ENCODE assay signal across 8 cellular contexts in the genomic region with DNA sequence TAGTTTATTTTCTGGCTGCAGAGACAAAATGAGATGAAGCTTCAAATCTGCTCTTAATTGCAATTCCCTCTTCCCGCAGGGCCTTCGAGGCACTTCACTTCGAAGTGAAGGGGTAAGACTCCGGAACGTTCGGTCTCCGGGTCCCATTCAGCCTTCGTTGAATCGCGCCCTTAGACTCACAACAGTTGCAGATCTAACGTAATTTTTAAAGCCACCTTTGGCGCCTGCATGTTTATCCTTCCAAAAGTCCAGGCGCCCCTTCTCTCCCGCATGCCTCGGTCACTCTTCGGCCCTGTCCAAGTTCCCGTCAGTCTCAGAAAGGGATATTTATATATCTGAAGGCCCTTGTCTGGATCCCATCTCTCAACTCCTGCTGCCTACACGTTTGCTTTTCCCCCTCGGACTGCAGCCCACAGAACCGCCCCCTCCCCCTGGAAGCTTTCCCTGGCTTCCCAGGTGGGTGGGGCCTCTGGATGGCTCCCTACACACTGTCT. TPM values are rescaled to one million over a fixed set of nuclear protein-coding genes. Genes with fewer than 3 reads are reported as not detected.
DNase-seq lines count a peak whose midpoint lies in the region; ATAC-seq, FAIRE-seq and TF ChIP-seq lines count a peak whose summit lies in the region.

No MANE protein-coding gene starts in this region.

- no peak for DNase-seq in CD14-positive monocyte (ENCODE audit: low spot score)
- no peak for DNase-seq in PC-3
- no peak for DNase-seq in epithelial cell of esophagus (ENCODE audit: low read depth)
- no peak for DNase-seq in natural killer cell treated with Interleukin-12 subunit alpha and Interleukin-12 subunit beta and Interleukin-15 and Interleukin-18, amount 100 ng/mL, for 72 hours (ENCODE audit: low spot score)
- no peak for DNase-seq in HuH-7.5 (ENCODE audit: low spot score)
- no peak for DNase-seq in EL
- no peak for DNase-seq in cerebellum (ENCODE audit: low spot score)
- no peak for DNase-seq in H54 (ENCODE audit: insufficient read length, low spot score)

- peaks cover 8 to 12% (median 11%) of the 10 kb centered on the region in 3 donors for H3K27me3 Mint-ChIP-seq in CD14-positive monocyte (ENCODE audit: low read depth in 3 of 3)
- H3K27me3 Mint-ChIP-seq in natural killer cell treated with Interleukin-12 subunit alpha and Interleukin-12 subunit beta and Interleukin-15 and Interleukin-18, amount 100 ng/mL, for 72 hours, result peaks cover 53 to 60% of the 10 kb centered on the region in 2 donors

- no peaks in the 10 kb centered on the region for H3K9me2 ChIP-seq in PC-3 (replicated peaks; ENCODE audit: low read length)

- H3K4me3 ChIP-seq in PC-3 (ENCODE audit: low read length) (peak overlapping the region; percentile 80), epithelial cell of esophagus (ENCODE audit: low read length) (peak overlapping the region; percentile 67)

- no peak for TF ChIP-seq POLR2A in H54 (IDR thresholded peaks at IDR 0.05; ENCODE audit: low read depth, low read length)

- POLR2A ChIA-PET in PC-3 (lab: Charles Lee; ENCODE audit: unreplicated experiment), result no interaction called here

- H3K36me3 Mint-ChIP-seq in CD14-positive monocyte, result peaks cover 3 to 11% of the 10 kb centered on the region in 2 donors
- no peaks in the 10 kb centered on the region for H3K36me3 Mint-ChIP-seq in natural killer cell treated with Interleukin-12 subunit alpha and Interleukin-12 subunit beta and Interleukin-15 and Interleukin-18, amount 100 ng/mL, for 72 hours

- H4K20me1 ChIP-seq in PC-3 (ENCODE audit: low read length), result no peaks in the 10 kb centered on the region

- no peak for TF ChIP-seq CTCF in CD14-positive monocyte (IDR thresholded peaks at IDR 0.05)
- TF ChIP-seq CTCF in PC-3 (conservative IDR thresholded peaks at IDR 0.05; ENCODE audit: low read depth, low read length), result no peak
- TF ChIP-seq CTCF in epithelial cell of esophagus (IDR thresholded peaks at IDR 0.05; ENCODE audit: insufficient read depth, low read depth, low read length, missing control alignments), result no peak

- H3F3A ChIP-seq in PC-3 (ENCODE audit: low read length, unreplicated experiment), result no peaks in the 10 kb centered on the region

- no peaks in the 10 kb centered on the region for H3K36me3 ChIP-seq in PC-3 (ENCODE audit: low read depth, low read length)

- peak overlapping the region; percentile 95 for H3K4me2 ChIP-seq in PC-3 (ENCODE audit: low read length)

- H2AFZ ChIP-seq in PC-3 (ENCODE audit: low read length), result peak overlapping the region; percentile 81

- CTCF ChIA-PET in PC-3 (lab: Charles Lee), result no interaction called here

- no peaks in the 10 kb centered on the region for H3K9me3 ChIP-seq in PC-3 (ENCODE audit: low read length)

- H3K4me3 Mint-ChIP-seq in CD14-positive monocyte, result peak overlapping the region; percentile 89 to 90
- peak overlapping the region; percentile 77 for H3K4me3 Mint-ChIP-seq in natural killer cell treated with Interleukin-12 subunit alpha and Interleukin-12 subunit beta and Interleukin-15 and Interleukin-18, amount 100 ng/mL, for 72 hours

- H3K4me1 ChIP-seq in PC-3 (ENCODE audit: insufficient read depth, low read length), result peaks cover 14% of the 10 kb centered on the region; the same call in 1 of the 2 replicates

- intact Hi-C loops in CD14-positive monocyte (cut with micrococcal nuclease) (loop anchor here (5.0 to 10.0 kb wide), 7 partner anchors 35 to 438 kb away; partner anchors contain the start of genes CLN5 (in 1 of the 2) and MYCBP2 (in 1 of the 2)), PC-3 (cut with micrococcal nuclease) (no loop called here)

- FAIRE-seq in H54 (lab: Jason Lieb, UNC), result no peak

- no peak overlapping the region for H3K9ac ChIP-seq in PC-3 (ENCODE audit: low read length)

- H3K27ac Mint-ChIP-seq in CD14-positive monocyte, result peak overlapping the region; percentile 88 to 94 (median 92)
- H3K27ac Mint-ChIP-seq in natural killer cell treated with Interleukin-12 subunit alpha and Interleukin-12 subunit beta and Interleukin-15 and Interleukin-18, amount 100 ng/mL, for 72 hours, result no peak overlapping the region

- H3K27me3 ChIP-seq in PC-3 (ENCODE audit: low read length), result no peaks in the 10 kb centered on the region

- H3K27ac ChIP-seq in PC-3 (ENCODE audit: low read length), result no peak overlapping the region

- H3K9me3 Mint-ChIP-seq in CD14-positive monocyte, result no peaks in the 10 kb centered on the region
- no peaks in the 10 kb centered on the region for H3K9me3 Mint-ChIP-seq in natural killer cell treated with Interleukin-12 subunit alpha and Interleukin-12 subunit beta and Interleukin-15 and Interleukin-18, amount 100 ng/mL, for 72 hours

- BruUV-seq in PC-3 (replicated peaks; lab: Mats Ljungman, UMichigan), result no TSS peak

- peaks cover 15% of the 10 kb centered on the region for H3K79me2 ChIP-seq in PC-3 (ENCODE audit: low read length)

- no peak for ATAC-seq in PC-3
- no peak for ATAC-seq in natural killer cell treated with Interleukin-12 subunit alpha and Interleukin-12 subunit beta and Interleukin-15 and Interleukin-18, amount 100 ng/mL, for 72 hours

- H3K4me1 Mint-ChIP-seq in CD14-positive monocyte, result peaks cover 23% of the 10 kb centered on the region
- peaks cover 8 to 15% of the 10 kb centered on the region in 2 donors for H3K4me1 Mint-ChIP-seq in natural killer cell treated with Interleukin-12 subunit alpha and Interleukin-12 subunit beta and Interleukin-15 and Interleukin-18, amount 100 ng/mL, for 72 hours (ENCODE audit: low read depth in 2 of 2)

RNA-seq across cellular contexts. Expression of gene KCTD12, which starts 0.9 kb away (rescaled TPM):
- 10 to 100 TPM; 30.9 to 31.2 TPM for polyA plus RNA-seq in CD14-positive monocyte
- total RNA-seq in PC-3 (2014; rRNA removed) (7.0 and 7.8 TPM in 2 replicates), cerebellum (211 TPM)
- under 1 TPM; 0.39 to 0.76 TPM for total RNA-seq in natural killer cell treated with Interleukin-12 subunit alpha and Interleukin-12 subunit beta and Interleukin-15 and Interleukin-18, amount 100 ng/mL, for 72 hours

Comparison
In these comparisons a context has a peak if more than half of its experiments do, and no peak if none do; other contexts are left out.
1. H3K27ac Mint-ChIP-seq: peak in CD14-positive monocyte (7 of 7); none in natural killer cell treated with Interleukin-12 subunit alpha and Interleukin-12 subunit beta and Interleukin-15 and Interleukin-18, amount 100 ng/mL, for 72 hours (0 of 2).
2. RNA of gene KCTD12, which starts 0.9 kb away (total RNA-seq): 211 TPM in cerebellum (single experiment); 7.0 to 7.8 TPM in PC-3 and 0.39 to 0.76 TPM in natural killer cell treated with Interleukin-12 subunit alpha and Interleukin-12 subunit beta and Interleukin-15 and Interleukin-18, amount 100 ng/mL, for 72 hours; every median in the first group is over 10 times any median in the second.